1 cellular context compared by ENCODE assay signal in genomic region chr1:161374373-161374772, GRCh38.
TF ChIP-seq lines count a peak whose summit lies in the region.

No MANE protein-coding gene starts in this region.

TF ChIP-seq in GM12878, 131 proteins besides CTCF, POLR2A, EP300 and RAD21 (continued from another document):
- no peak for TF ChIP-seq E2F4 (IDR thresholded peaks at IDR 0.05; ENCODE audit: low read depth, low read length)
- TF ChIP-seq BCL3 (IDR thresholded peaks at IDR 0.05; ENCODE audit: borderline replicate concordance, insufficient read depth, low read depth, low read length, poor library complexity, severe bottlenecking) = no peak
- no peak for TF ChIP-seq KLF5 (IDR thresholded peaks at IDR 0.05; ENCODE audit: partially characterized antibody)
- TF ChIP-seq SMARCA5 (IDR thresholded peaks at IDR 0.05) = no peak
- TF ChIP-seq PAX5 (IDR thresholded peaks at IDR 0.05; ENCODE audit: borderline replicate concordance, low read depth, low read length) = no peak
- no peak for TF ChIP-seq ZBTB4 (CRISPR knock-in tag; IDR thresholded peaks at IDR 0.05)
- no peak for TF ChIP-seq DPF2 (IDR thresholded peaks at IDR 0.05)
- TF ChIP-seq HDGF (IDR thresholded peaks at IDR 0.05) = no peak
- no peak for TF ChIP-seq ATF7 (IDR thresholded peaks at IDR 0.05; ENCODE audit: low read depth)
- no peak for TF ChIP-seq PBX3 (IDR thresholded peaks at IDR 0.05; ENCODE audit: insufficient replicate concordance, low read depth, low read length)
- no peak for TF ChIP-seq PML (IDR thresholded peaks at IDR 0.05; ENCODE audit: low read length)
- TF ChIP-seq SPI1 (IDR thresholded peaks at IDR 0.05; ENCODE audit: borderline replicate concordance, insufficient read depth, low read depth, low read length) = no peak
- no peak for TF ChIP-seq TCF7 (IDR thresholded peaks at IDR 0.05; ENCODE audit: borderline replicate concordance)
TF ChIP-seq in GM12878: peak in this region for 0.
